ENCODE assay signal across 8 cellular contexts in genomic region chr11:9363954-9364912, GRCh38. TPM values are rescaled to one million over a fixed set of nuclear protein-coding genes. Genes with fewer than 3 reads are reported as not detected.
DNase-seq lines count a peak whose midpoint lies in the region; ATAC-seq and TF ChIP-seq lines count a peak whose summit lies in the region.

No MANE protein-coding gene starts in this region.

- peak overlapping the region; percentile 63 to 92 (median 77) for H3K4me2 ChIP-seq in BLaER1 treated with 17β-estradiol and CSF1 and Interleukin-3, amounts not matched to agents 10 nM and 100 nM

- H4K20me1 ChIP-seq in BLaER1 treated with 17β-estradiol and CSF1 and Interleukin-3, amounts not matched to agents 10 nM and 100 nM, result no peaks in the 10 kb centered on the region

- H3K9me3 ChIP-seq in BLaER1 treated with 17β-estradiol and CSF1 and Interleukin-3, amounts not matched to agents 10 nM and 100 nM (replicated peaks in 1 of 11), result no peaks in the 10 kb centered on the region
- no peaks in the 10 kb centered on the region for H3K9me3 ChIP-seq in colonic mucosa

- H3K4me3 ChIP-seq in BLaER1 treated with 17β-estradiol and CSF1 and Interleukin-3, amounts not matched to agents 10 nM and 100 nM, result peak overlapping the region; percentile 46 to 59 (median 54)
- H3K4me3 ChIP-seq in colonic mucosa, result peak overlapping the region; percentile 39

- H3K27me3 ChIP-seq in BLaER1 treated with 17β-estradiol and CSF1 and Interleukin-3, amounts not matched to agents 10 nM and 100 nM, result no peaks in the 10 kb centered on the region
- no peaks in the 10 kb centered on the region for H3K27me3 ChIP-seq in colonic mucosa

- intact Hi-C loops in colonic mucosa (cut with DNase I), result loop anchor here (10.0 kb wide), 1 partner anchor 49 kb away; the partner anchor contains the start of gene TMEM41B

- no peak for TF ChIP-seq CTCF in colonic mucosa (IDR thresholded peaks at IDR 0.05)

- peak overlapping the region; percentile 75 to 89 (median 85) for H3K9ac ChIP-seq in BLaER1 treated with 17β-estradiol and CSF1 and Interleukin-3, amounts not matched to agents 10 nM and 100 nM
- H3K9ac ChIP-seq in colonic mucosa (ENCODE audit: low read depth in 2 of 2, low read length in 2 of 2), result peak overlapping the region; percentile 87 to 90

- DNase-seq in NCI-H526 (lab: John Stamatoyannopoulos, UW) (peak; percentile 66 to 93), colonic mucosa (peak; percentile 92), left kidney (ENCODE audit: low read depth, low spot score) (peak; percentile 96)
- DNase-seq in activated CD4-positive, alpha-beta T cell treated with anti-CD3 and anti-CD28 coated beads for 48 hours, result peak; percentile 88
- peak; percentile 62 to 68 for DNase-seq in stimulated activated CD4-positive, alpha-beta T cell treated with anti-CD3 and anti-CD28 coated beads, Interleukin-1b, Interleukin-23, amount 100 ng/mL, for 4 hours (ENCODE audit: low read depth in 2 of 2)

- no peaks in the 10 kb centered on the region for H3K36me3 ChIP-seq in BLaER1 treated with 17β-estradiol and CSF1 and Interleukin-3, amounts not matched to agents 10 nM and 100 nM
- H3K36me3 ChIP-seq in colonic mucosa, result no peaks in the 10 kb centered on the region

- ATAC-seq in GM19351 (IDR thresholded peaks at IDR 0.05; ENCODE audit: unreplicated experiment), result peak; percentile 96
- peak; percentile 88 for ATAC-seq in HG03469 (IDR thresholded peaks at IDR 0.05; ENCODE audit: unreplicated experiment)

- peaks cover 15 to 45% (median 26%) of the 10 kb centered on the region in 10 experiments for H3K4me1 ChIP-seq in BLaER1 treated with 17β-estradiol and CSF1 and Interleukin-3, amounts not matched to agents 10 nM and 100 nM
- H3K4me1 ChIP-seq in colonic mucosa, result peaks cover 3% of the 10 kb centered on the region

- H3K27ac ChIP-seq in BLaER1 treated with 17β-estradiol and CSF1 and Interleukin-3, amounts not matched to agents 10 nM and 100 nM, result peak overlapping the region; percentile 86 to 97 (median 93)
- H3K27ac ChIP-seq in colonic mucosa, result peak overlapping the region; percentile 92

RNA-seq across cellular contexts. Expression of gene IPO7, which starts 20.2 kb away (rescaled TPM):
- 100 to 1,000 TPM in 1 of 2 donors, 10 to 100 TPM in 1; 80.8 to 103 TPM for total RNA-seq in colonic mucosa

RNA-seq across cellular contexts. Expression of gene TMEM41B, which starts 49.8 kb away (rescaled TPM):
- 10 to 100 TPM; 41.7 to 64.5 TPM for total RNA-seq in colonic mucosa

Comparison
In these comparisons a context has a peak if more than half of its experiments do, and no peak if none do; other contexts are left out.
1. Peak in every context shown above with its lines: DNase-seq, ATAC-seq, H3K4me3 ChIP-seq and H3K27ac ChIP-seq.